Comparison of ENCODE assay signal across 28 cellular contexts in genomic region chr1:189499736-189500135, GRCh38.
"Had no signal": no experiment of that assay in that cellular context is flagged by ENCODE, and none has a peak within 500 bp of the region (broad histone marks: within the 10 kb centered on the region; RNA-seq: fewer than 3 reads in every experiment).

No MANE protein-coding gene starts in this region.

- H3K9me3 ChIP-seq: esophagus squamous epithelium, ovary, right lobe of liver, testis had no signal

- ATAC-seq: activated naive CD8-positive, alpha-beta T cell treated with anti-CD3 and anti-CD28 coated beads, Interleukin-2, amount 50 U/mL, for 24 hours; activated T-helper 17 cell treated with anti-CD3 and anti-CD28 coated beads, Interleukin-2, amount 50 U/mL, for 72 hours; left cardiac atrium; left ventricle myocardium superior; right lobe of liver; stimulated activated naive CD8-positive, alpha-beta T cell treated with anti-CD3 and anti-CD28 coated beads, Interleukin-15, Interleukin-2, amounts not matched to agents 100 U/mL and 50 U/mL, for 24 hours had no signal

- H3K27me3 Mint-ChIP-seq: activated naive CD8-positive, alpha-beta T cell treated with anti-CD3 and anti-CD28 coated beads, Interleukin-2, amount 50 U/mL, for 24 hours; activated T-cell treated with anti-CD3 and anti-CD28 coated beads, Interleukin-2, amount 50 U/mL, for 24 hours; activated T-helper 17 cell treated with anti-CD3 and anti-CD28 coated beads, Interleukin-2, amount 50 U/mL, for 72 hours; central memory CD8-positive, alpha-beta T cell; naive B cell; progenitor cell of endocrine pancreas had no signal

- H3K4me3 ChIP-seq: esophagus squamous epithelium, ovary, right lobe of liver, testis had no signal

- H3K27ac Mint-ChIP-seq: activated naive CD8-positive, alpha-beta T cell treated with anti-CD3 and anti-CD28 coated beads, Interleukin-2, amount 50 U/mL, for 24 hours; activated T-cell treated with anti-CD3 and anti-CD28 coated beads, Interleukin-2, amount 50 U/mL, for 24 hours; activated T-helper 17 cell treated with anti-CD3 and anti-CD28 coated beads, Interleukin-2, amount 50 U/mL, for 72 hours; naive B cell; nephron progenitor cell; progenitor cell of endocrine pancreas; T-helper 2 cell treated with Interferon-gamma antibody and Interleukin-4, amounts not matched to agents 5 μg/mL and 100 μg/mL, for 36 hours had no signal

- DNase-seq: activated CD4-positive, alpha-beta T cell treated with anti-CD3 and anti-CD28 coated beads for 48 hours; activated CD4-positive, alpha-beta T cell treated with anti-CD3 and anti-CD28 coated beads, Interleukin-2, amount 50 U/mL, for 48 hours; activated CD8-positive, alpha-beta memory T cell treated with anti-CD3 and anti-CD28 coated beads, Interleukin-2, amount 50 U/mL, for 48 hours; activated gamma-delta T cell treated with Interleukin-2 at 50 U/mL for 16 hours; activated naive CD4-positive, alpha-beta T cell treated with anti-CD3 and anti-CD28 coated beads, Interleukin-2, amount 50 U/mL, for 16 hours; activated naive CD8-positive, alpha-beta T cell treated with anti-CD3 and anti-CD28 coated beads, Interleukin-2, amount 50 U/mL, for 24 hours; activated T-cell treated with anti-CD3 and anti-CD28 coated beads, Interleukin-2, amount 50 U/mL, for 24 hours; dermis blood vessel endothelial cell; effector CD4-positive, alpha-beta T cell; esophagus squamous epithelium; foreskin melanocyte; islet precursor cell; left cardiac atrium; left ventricle myocardium superior; naive B cell; nephron progenitor cell; ovary; right lobe of liver; stimulated activated CD4-positive, alpha-beta T cell treated with anti-CD3 and anti-CD28 coated beads, Interleukin-4, amount 100 ng/mL, for 1 hour; stimulated activated naive CD8-positive, alpha-beta T cell treated with anti-CD3 and anti-CD28 coated beads, Interleukin-15, Interleukin-2, amounts not matched to agents 100 U/mL and 50 U/mL, for 24 hours; testis; trophoblast cell had no signal

- H3K36me3 ChIP-seq: esophagus squamous epithelium, ovary, right lobe of liver had no signal

- H3K36me3 Mint-ChIP-seq: naive B cell had no signal

- H3K4me3 Mint-ChIP-seq: activated naive CD8-positive, alpha-beta T cell treated with anti-CD3 and anti-CD28 coated beads, Interleukin-2, amount 50 U/mL, for 24 hours; activated T-cell treated with anti-CD3 and anti-CD28 coated beads, Interleukin-2, amount 50 U/mL, for 24 hours; activated T-helper 17 cell treated with anti-CD3 and anti-CD28 coated beads, Interleukin-2, amount 50 U/mL, for 72 hours; central memory CD8-positive, alpha-beta T cell; naive B cell; nephron progenitor cell; T-helper 2 cell treated with Interferon-gamma antibody and Interleukin-4, amounts not matched to agents 5 μg/mL and 100 μg/mL, for 36 hours had no signal

- H3K4me1 Mint-ChIP-seq: activated naive CD8-positive, alpha-beta T cell treated with anti-CD3 and anti-CD28 coated beads, Interleukin-2, amount 50 U/mL, for 24 hours; activated T-helper 17 cell treated with anti-CD3 and anti-CD28 coated beads, Interleukin-2, amount 50 U/mL, for 72 hours; central memory CD8-positive, alpha-beta T cell; naive B cell; nephron progenitor cell had no signal

- H3K27ac ChIP-seq: epithelial cell of prostate, esophagus squamous epithelium, ovary, right lobe of liver, testis, VCaP had no signal

- H3K27me3 ChIP-seq: esophagus squamous epithelium, ovary, right lobe of liver, testis had no signal

- H3K9me3 Mint-ChIP-seq: nephron progenitor cell had no signal
